Comparison of ENCODE assay signal across 8 cellular contexts in the genomic region with DNA sequence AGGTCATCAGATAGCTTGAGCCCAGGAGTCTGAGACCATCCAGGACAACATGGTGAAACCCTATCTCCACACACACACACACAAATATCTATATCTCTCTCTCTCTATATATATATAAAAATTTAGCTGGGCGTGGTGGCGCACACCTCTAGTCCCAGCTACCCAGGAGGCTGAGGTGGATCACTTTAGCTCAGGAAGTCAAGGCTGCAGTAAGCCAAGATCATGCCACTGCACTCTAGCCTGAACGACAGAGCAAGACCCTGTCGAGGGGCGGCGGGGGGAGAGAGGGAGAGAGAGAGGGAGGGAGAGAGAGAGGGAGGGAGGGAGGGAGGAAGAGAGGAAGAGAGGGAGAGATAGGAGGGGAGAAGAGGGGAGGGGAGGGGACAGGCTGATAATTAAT. TPM values are rescaled to one million over a fixed set of nuclear protein-coding genes. Genes with fewer than 3 reads are reported as not detected.
"Had no signal": no experiment of that assay in that cellular context is flagged by ENCODE, and none has a peak within 500 bp of the region (broad histone marks: within the 10 kb centered on the region; RNA-seq: fewer than 3 reads in every experiment).

No MANE protein-coding gene starts in this region.

- H3K4me3 Mint-ChIP-seq: IgD-negative memory B cell had no signal

- ATAC-seq: HepG2, K562 had no signal

- DNase-seq: IMR-90, KBM-7, KG1 had no signal

- H3K9me3 Mint-ChIP-seq: IgD-negative memory B cell had no signal

- H3K27ac ChIP-seq: HL-60 had no signal

- H3K36me3 Mint-ChIP-seq: IgD-negative memory B cell had no signal

- H3K4me3 ChIP-seq: K562 had no signal

- H3K27ac Mint-ChIP-seq: IgD-negative memory B cell had no signal

RNA-seq across cellular contexts. Expression of a gene that starts 28.0 kb away (rescaled TPM):
- total RNA-seq: HepG2, HT1080, IMR-90 had no signal
- polyA plus RNA-seq: IgD-negative memory B cell, IMR-90, K562 had no signal

RNA-seq across cellular contexts. Expression of a gene that starts 34.1 kb away (rescaled TPM):
- total RNA-seq: HT1080, IMR-90 had no signal
- polyA plus RNA-seq: IgD-negative memory B cell, IMR-90, K562 had no signal
